ENCODE assay signal across 37 cellular contexts in genomic region chr1:219883400-219884332, GRCh38. TPM values are rescaled to one million over a fixed set of nuclear protein-coding genes. Genes with fewer than 3 reads are reported as not detected.
DNase-seq lines count a peak whose midpoint lies in the region; ATAC-seq and TF ChIP-seq lines count a peak whose summit lies in the region.
"Had no signal": no experiment of that assay in that cellular context is flagged by ENCODE, and none has a peak within 500 bp of the region (broad histone marks: within the 10 kb centered on the region; RNA-seq: fewer than 3 reads in every experiment).

No MANE protein-coding gene starts in this region.

- POLR2A ChIA-PET in WTC11 (lab: Charles Lee) = interaction anchor here (0.7 kb wide), 1 partner anchor 22 kb away, joined by 3 read pairs; no protein-coding TSS in a partner anchor

- no peak overlapping the region for H3K4ac ChIP-seq in trophoblast cell (ENCODE audit: low read depth, low read length)

- H3K9ac ChIP-seq in trophoblast cell (ENCODE audit: low read length) = no peak overlapping the region
- H3K9ac ChIP-seq: BLaER1 treated with 17β-estradiol and CSF1 and Interleukin-3, amounts not matched to agents 10 nM and 100 nM; parathyroid adenoma had no signal

- H3K14ac ChIP-seq in trophoblast cell (ENCODE audit: low read length) = no peak overlapping the region

- H3K27ac Mint-ChIP-seq in WTC11 = no peak overlapping the region
- H3K27ac Mint-ChIP-seq: activated naive CD8-positive, alpha-beta T cell treated with anti-CD3 and anti-CD28 coated beads, Interleukin-2, amount 10 ng/mL, durations not matched to agents 7 days and 5 days; natural killer cell had no signal

- no peak overlapping the region for H2BK12ac ChIP-seq in trophoblast cell (ENCODE audit: low read length)

- no peaks in the 10 kb centered on the region for H3K36me3 ChIP-seq in trophoblast cell (ENCODE audit: control insufficient read depth in 1 of 2, insufficient read depth in 2 of 2, low read length in 2 of 2)
- H3K36me3 ChIP-seq in tibial artery = no peaks in the 10 kb centered on the region
- H3K36me3 ChIP-seq: BLaER1 treated with 17β-estradiol and CSF1 and Interleukin-3, amounts not matched to agents 10 nM and 100 nM; esophagus squamous epithelium; right atrium auricular region; stomach; transverse colon had no signal

- H3K79me2 ChIP-seq in trophoblast cell (ENCODE audit: control insufficient read depth, insufficient read depth, low read length, poor library complexity) = no peaks in the 10 kb centered on the region
- H3K79me2 ChIP-seq: hepatocyte, parathyroid adenoma had no signal

- H3K4me1 ChIP-seq in trophoblast cell (ENCODE audit: control insufficient read depth in 1 of 2, insufficient read depth in 2 of 2, low read length in 2 of 2) = peaks cover 0 to 3% of the 10 kb centered on the region in 2 experiments
- H3K4me1 ChIP-seq in tibial artery = no peaks in the 10 kb centered on the region
- H3K4me1 ChIP-seq: esophagus squamous epithelium, parathyroid adenoma, right atrium auricular region, stomach, transverse colon had no signal

- H3K9me3 Mint-ChIP-seq in WTC11 = peaks cover 22% of the 10 kb centered on the region
- H3K9me3 Mint-ChIP-seq: activated naive CD8-positive, alpha-beta T cell treated with anti-CD3 and anti-CD28 coated beads, Interleukin-2, amount 10 ng/mL, durations not matched to agents 7 days and 5 days had no signal

- peak; percentile 100 for ATAC-seq in WTC11
- ATAC-seq: left ventricle myocardium superior, natural killer cell had no signal

- intact Hi-C loops in tibial artery (cut with DNase I; ENCODE audit: low total_unique reads) = no loop called here

- H3K27me3 ChIP-seq in trophoblast cell (ENCODE audit: insufficient read depth, low read length) = no peaks in the 10 kb centered on the region
- H3K27me3 ChIP-seq in tibial artery = no peaks in the 10 kb centered on the region
- H3K27me3 ChIP-seq: BLaER1 treated with 17β-estradiol and CSF1 and Interleukin-3, amounts not matched to agents 10 nM and 100 nM; esophagus squamous epithelium; hepatocyte; right atrium auricular region had no signal

- no peaks in the 10 kb centered on the region for H3K27me3 Mint-ChIP-seq in WTC11 (ENCODE audit: low read depth)

- H3K4me3 Mint-ChIP-seq in WTC11 = no peak overlapping the region
- H3K4me3 Mint-ChIP-seq: activated naive CD8-positive, alpha-beta T cell treated with anti-CD3 and anti-CD28 coated beads, Interleukin-2, amount 10 ng/mL, durations not matched to agents 7 days and 5 days; natural killer cell had no signal

- peak; percentile 35 for DNase-seq in HuH-7 (ENCODE audit: low spot score)
- DNase-seq in WTC11 (ENCODE audit: low spot score) = peak; percentile 45
- DNase-seq in islet precursor cell = peak; percentile 93
- DNase-seq in trophoblast cell = no peak
- DNase-seq in mesenteric fat pad (ENCODE audit: low spot score) = no peak
- no peak for DNase-seq in SW 1271 (lab: John Stamatoyannopoulos, UW)
- DNase-seq in tibial artery = no peak
- DNase-seq: activated CD4-positive, alpha-beta T cell treated with anti-CD3 and anti-CD28 coated beads for 48 hours; activated gamma-delta T cell; activated naive CD8-positive, alpha-beta T cell treated with anti-CD3 and anti-CD28 coated beads, Interleukin-2, amount 10 ng/mL, durations not matched to agents 7 days and 5 days; activated T-cell treated with anti-CD3 and anti-CD28 coated beads, Interleukin-2, amount 50 U/mL, for 1 hour; Calu3; DND-41; esophagus squamous epithelium; GOT3; left ventricle myocardium superior; midbrain; natural killer cell; NCI-H1436; NCI-H2081 treated with DMSO at 0.1 percent for 48 hours; NCI-H345; NCI-H82; stimulated activated CD4-positive, alpha-beta T cell treated with anti-CD3 and anti-CD28 coated beads, Interleukin-2, amount 100 ng/mL, for 24 hours; stomach; T-helper 2 cell; transverse colon had no signal

- TF ChIP-seq CTCF in WTC11 (IDR thresholded peaks at IDR 0.05) (no peak), tibial artery (IDR thresholded peaks at IDR 0.05) (no peak)

- no peak overlapping the region for H3K18ac ChIP-seq in trophoblast cell (ENCODE audit: low read length)

- no peak overlapping the region for H3K4me2 ChIP-seq in trophoblast cell (ENCODE audit: low read length)
- H3K4me2 ChIP-seq: hepatocyte had no signal

- CTCF ChIA-PET in WTC11 (lab: Charles Lee) = no interaction called here

- no CpG with 5 or more reads among the region's 5 CpGs for WGBS in trophoblast cell (ENCODE audit: extremely low coverage, insufficient coverage, insufficient read length)

- H3K9me3 ChIP-seq in trophoblast cell (ENCODE audit: insufficient read depth, low read depth, low read length) = no peaks in the 10 kb centered on the region
- H3K9me3 ChIP-seq in tibial artery = no peaks in the 10 kb centered on the region
- H3K9me3 ChIP-seq: BLaER1 treated with 17β-estradiol and CSF1 and Interleukin-3, amounts not matched to agents 10 nM and 100 nM; esophagus squamous epithelium; right atrium auricular region; stomach; transverse colon had no signal

- H2AK5ac ChIP-seq in trophoblast cell (ENCODE audit: low read length) = no peak overlapping the region

- peak overlapping the region; percentile 77 for H2BK5ac ChIP-seq in trophoblast cell (ENCODE audit: low read depth, low read length, poor library complexity)

- H3K36me3 Mint-ChIP-seq in WTC11 = peaks cover 8% of the 10 kb centered on the region
- H3K36me3 Mint-ChIP-seq: activated naive CD8-positive, alpha-beta T cell treated with anti-CD3 and anti-CD28 coated beads, Interleukin-2, amount 10 ng/mL, durations not matched to agents 7 days and 5 days; natural killer cell had no signal

- no peak overlapping the region for H4K12ac ChIP-seq in trophoblast cell (ENCODE audit: low read depth, low read length)

- no peak overlapping the region for H2BK120ac ChIP-seq in trophoblast cell (ENCODE audit: insufficient read depth, low read length, poor library complexity)

- H3K79me1 ChIP-seq in trophoblast cell (ENCODE audit: low read length) = no peaks in the 10 kb centered on the region

- no peak overlapping the region for H2AFZ ChIP-seq in trophoblast cell (ENCODE audit: insufficient read depth, low read length, poor library complexity)
- H2AFZ ChIP-seq: hepatocyte, parathyroid adenoma had no signal

- peaks cover 8% of the 10 kb centered on the region for H3K4me1 Mint-ChIP-seq in WTC11
- H3K4me1 Mint-ChIP-seq: activated naive CD8-positive, alpha-beta T cell treated with anti-CD3 and anti-CD28 coated beads, Interleukin-2, amount 10 ng/mL, durations not matched to agents 7 days and 5 days; natural killer cell had no signal

- H3K4me3 ChIP-seq in trophoblast cell (ENCODE audit: low read depth, low read length) = no peak overlapping the region
- H3K4me3 ChIP-seq in tibial artery = no peak overlapping the region
- H3K4me3 ChIP-seq: BLaER1 treated with 17β-estradiol and CSF1 and Interleukin-3, amounts not matched to agents 10 nM and 100 nM; esophagus squamous epithelium; hepatocyte; right atrium auricular region; stomach; transverse colon had no signal

- H4K91ac ChIP-seq in trophoblast cell (ENCODE audit: low read depth, low read length) = no peak overlapping the region

- peak overlapping the region; percentile 63 for H3K27ac ChIP-seq in trophoblast cell (ENCODE audit: low read depth, low read length)
- no peak overlapping the region for H3K27ac ChIP-seq in tibial artery
- H3K27ac ChIP-seq: BLaER1 treated with 17β-estradiol and CSF1 and Interleukin-3, amounts not matched to agents 10 nM and 100 nM; esophagus squamous epithelium; hepatocyte; parathyroid adenoma; right atrium auricular region; RWPE1; stomach; transverse colon; VCaP had no signal

- H4K8ac ChIP-seq in trophoblast cell (ENCODE audit: low read depth, low read length) = no peak overlapping the region

- no peak overlapping the region for H3K23ac ChIP-seq in trophoblast cell (ENCODE audit: low read length)

TF ChIP-seq in WTC11, 78 proteins besides CTCF, POLR2A, EP300 and RAD21:
- TF ChIP-seq GABPB1 (CRISPR knock-in tag; IDR thresholded peaks at IDR 0.05) (0 out of 2 replicates have a peak, but pooled peaks have one; percentile 35), ATF1 (CRISPR knock-in tag; IDR thresholded peaks at IDR 0.05) (no peak)

RNA-seq across cellular contexts. Expression of gene SLC30A10, which starts 44.7 kb away (rescaled TPM):
- total RNA-seq in WTC11 (2021) = 0.26 to 0.41 TPM (median 0.30 TPM) in 3 replicates
- 0.14 and 0.19 TPM in 2 replicates for polyA plus RNA-seq in trophoblast cell (2013)
- 0.19 TPM for total RNA-seq in mesenteric fat pad
- total RNA-seq: activated CD8-positive, alpha-beta memory T cell treated with anti-CD3 and anti-CD28 coated beads for 36 hours; activated naive CD8-positive, alpha-beta T cell treated with anti-CD3 and anti-CD28 coated beads, Interleukin-2, amount 10 ng/mL, durations not matched to agents 7 days and 5 days; astrocyte; Calu3; cardiac septum; esophagus squamous epithelium; HT1080; natural killer cell; right atrium auricular region had no signal
- polyA plus RNA-seq: AG04450, stomach had no signal

Comparison
In these comparisons a context has a peak if more than half of its experiments do, and no peak if none do; other contexts are left out.
1. DNase-seq: peak in HuH-7 (single experiment), WTC11 (single experiment) and islet precursor cell (single experiment); none in trophoblast cell (0 of 2), mesenteric fat pad (single experiment), SW 1271 (0 of 2) and tibial artery (0 of 2).